In genomic region chr1:227318003-227318851, GRCh38 we compare ENCODE assay signal across 8 cellular contexts. TPM values are rescaled to one million over a fixed set of nuclear protein-coding genes. Genes with fewer than 3 reads are reported as not detected.
DNase-seq lines count a peak whose midpoint lies in the region; ATAC-seq and TF ChIP-seq lines count a peak whose summit lies in the region.

CDC42BPA (minus strand) TSS chr1:227318492; CDS start chr1:227317182, 1,310 bp downstream.

- no peaks in the 10 kb centered on the region for H3K36me3 ChIP-seq in CD4-positive, alpha-beta memory T cell (ENCODE audit: insufficient read depth, low read length)
- H3K36me3 ChIP-seq in spleen, result no peaks in the 10 kb centered on the region

- H3K9me3 ChIP-seq in CD4-positive, alpha-beta memory T cell (ENCODE audit: control insufficient read depth in 1 of 2, low read length in 2 of 2), result no peaks in the 10 kb centered on the region
- H3K9me3 ChIP-seq in spleen, result no peaks in the 10 kb centered on the region

- H3K4me3 ChIP-seq in CD4-positive, alpha-beta memory T cell (ENCODE audit: low read length in 2 of 2), result peak within 1 kb of the TSS in 1 of 2 donors; percentile 37
- H3K4me3 ChIP-seq in coronary artery, result peak within 1 kb of the TSS; percentile 97
- peak within 1 kb of the TSS; percentile 50 to 83 (median 63) for H3K4me3 ChIP-seq in spleen

- CTCF ChIA-PET in CD4-positive, alpha-beta memory T cell (lab: Charles Lee; ENCODE audit: partially characterized antibody), result no interaction called here

- peak within 1 kb of the TSS; percentile 76 to 83 (median 79) for H3K4me3 Mint-ChIP-seq in CD4-positive, alpha-beta memory T cell

- peaks cover 7% of the 10 kb centered on the region for H3K4me1 ChIP-seq in CD4-positive, alpha-beta memory T cell (ENCODE audit: insufficient read depth, low read length)
- H3K4me1 ChIP-seq in spleen, result peaks cover 0 to 29% (median 16%) of the 10 kb centered on the region in 6 donors

- DNase-seq in CD4-positive, alpha-beta memory T cell, result peak; percentile 11 to 33 (median 22)
- peak; percentile 30 to 87 for DNase-seq in NCI-H187 (lab: John Stamatoyannopoulos, UW)
- DNase-seq in coronary artery (ENCODE audit: low spot score), result peak; percentile 90
- DNase-seq in kidney glomerular epithelial cell (lab: John Stamatoyannopoulos, UW), result peak; percentile 67
- peak; percentile 85 for DNase-seq in spleen

- TF ChIP-seq POLR2A in spleen (IDR thresholded peaks at IDR 0.05), result peak in 1 of 3 donors; percentile 35

- H3K4me1 Mint-ChIP-seq in CD4-positive, alpha-beta memory T cell, result peaks cover 3 to 9% (median 4%) of the 10 kb centered on the region in 4 donors

- peaks cover 34 to 40% of the 10 kb centered on the region in 2 donors for H3K27me3 Mint-ChIP-seq in CD4-positive, alpha-beta memory T cell

- peaks cover 22% of the 10 kb centered on the region for H3K27me3 ChIP-seq in CD4-positive, alpha-beta memory T cell (ENCODE audit: insufficient read depth, low read length)
- H3K27me3 ChIP-seq in spleen (replicated peaks in 1 of 7), result peaks cover 0 to 59% (median 23%) of the 10 kb centered on the region in 7 donors

- TF ChIP-seq CTCF in VCaP (conservative IDR thresholded peaks at IDR 0.05) (no peak), coronary artery (IDR thresholded peaks at IDR 0.05) (no peak), spleen (IDR thresholded peaks at IDR 0.05 in 8 of 11, conservative IDR thresholded peaks at IDR 0.05 in 3 of 11) (no peak)

- H3K36me3 Mint-ChIP-seq in CD4-positive, alpha-beta memory T cell, result no peaks in the 10 kb centered on the region

- no peak within 1 kb of the TSS for H3K27ac ChIP-seq in CD4-positive, alpha-beta memory T cell (ENCODE audit: low read depth, low read length)
- H3K27ac ChIP-seq in VCaP (peak within 1 kb of the TSS; percentile 83), coronary artery (peak within 1 kb of the TSS; percentile 89 to 98), spleen (peak within 1 kb of the TSS; percentile 82 to 93 (median 92))

- H3K9me3 Mint-ChIP-seq in CD4-positive, alpha-beta memory T cell, result peaks cover 0 to 15% (median 4%) of the 10 kb centered on the region in 8 donors

- POLR2A ChIA-PET in CD4-positive, alpha-beta memory T cell (lab: Charles Lee; ENCODE audit: partially characterized antibody), result no interaction called here

- ATAC-seq in GM21723 (IDR thresholded peaks at IDR 0.05; ENCODE audit: unreplicated experiment) (peak; percentile 42), HG03280 (IDR thresholded peaks at IDR 0.05; ENCODE audit: unreplicated experiment) (no peak)

- 0 to 4% (median 1%) methylated on average over 54 to 100 of the region's 100 CpGs for WGBS in spleen, 5 donors

- intact Hi-C loops in CD4-positive, alpha-beta memory T cell (cut with micrococcal nuclease), result no loop called here
- intact Hi-C loops in spleen (cut with DNase I; ENCODE audit: low total_unique reads), result no loop called here

- no peak within 1 kb of the TSS for H3K27ac Mint-ChIP-seq in CD4-positive, alpha-beta memory T cell

RNA-seq across cellular contexts. Expression of gene CDC42BPA, which starts in this region (rescaled TPM):
- under 1 TPM; 0.49 to 0.72 TPM for total RNA-seq in CD4-positive, alpha-beta memory T cell
- not detected for polyA plus RNA-seq in CD4-positive, alpha-beta memory T cell
- total RNA-seq in spleen, result 10 to 100 TPM; 13.8 to 36.4 (median 29.5) TPM
- 1 to 10 TPM; 1.1 to 3.6 (median 1.7) TPM for polyA plus RNA-seq in spleen

Comparison
In these comparisons a context has a peak if more than half of its experiments do, and no peak if none do; other contexts are left out.
1. RNA of gene CDC42BPA (total RNA-seq): 13.8 to 36.4 TPM in spleen; 0.49 to 0.72 TPM in CD4-positive, alpha-beta memory T cell; every median in the first group is over 4 times any median in the second.
2. Peak in DNase-seq in CD4-positive, alpha-beta memory T cell; RNA of the gene not detected or under 1 TPM.
3. DNase-seq: peak in every context shown above with its lines; median percentile 90 in coronary artery; 85 in spleen; 67 in kidney glomerular epithelial cell; 58 in NCI-H187; 22 in CD4-positive, alpha-beta memory T cell.